ENCODE assay signal across 27 cellular contexts in the genomic region with DNA sequence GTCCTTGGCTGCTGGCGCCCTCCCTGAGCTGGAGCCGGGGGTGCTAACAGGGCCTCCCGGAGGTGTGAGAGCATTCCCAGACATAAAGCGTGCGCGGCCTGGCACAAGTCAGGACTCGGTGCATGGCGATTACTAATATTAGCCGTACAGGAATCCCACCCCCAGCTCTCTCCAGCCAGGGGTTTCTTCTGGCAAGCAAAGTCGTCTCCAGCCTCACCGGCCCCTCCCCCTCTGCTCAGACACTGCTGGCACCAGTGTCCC. TPM values are rescaled to one million over a fixed set of nuclear protein-coding genes. Genes with fewer than 3 reads are reported as not detected.
"Had no signal": no experiment of that assay in that cellular context is flagged by ENCODE, and none has a peak within 500 bp of the region (broad histone marks: within the 10 kb centered on the region; RNA-seq: fewer than 3 reads in every experiment).

No MANE protein-coding gene starts in this region.

- H3K4me3 ChIP-seq: colonic mucosa, esophagus squamous epithelium, gastrocnemius medialis, lower lobe of right lung, mucosa of descending colon, spleen, tibial nerve had no signal

- ATAC-seq: activated CD8-positive, alpha-beta T cell treated with anti-CD3 and anti-CD28 coated beads, Interleukin-2, amount 10 ng/mL, durations not matched to agents 7 days and 5 days; activated naive CD8-positive, alpha-beta T cell treated with anti-CD3 and anti-CD28 coated beads, Interleukin-2, amount 50 U/mL, for 24 hours; gastrocnemius medialis; left colon; lower lobe of right lung; mucosa of descending colon; stimulated activated naive CD8-positive, alpha-beta T cell treated with anti-CD3 and anti-CD28 coated beads, Interleukin-15, Interleukin-2, amounts not matched to agents 100 U/mL and 50 U/mL, for 24 hours had no signal

- H3K9me3 ChIP-seq: colonic mucosa, esophagus squamous epithelium, gastrocnemius medialis, lower lobe of right lung, mucosa of descending colon, spleen, tibial nerve had no signal

- H3K4me1 ChIP-seq: colonic mucosa had no signal

- H3K27ac Mint-ChIP-seq: activated CD8-positive, alpha-beta T cell treated with anti-CD3 and anti-CD28 coated beads, Interleukin-2, amount 10 ng/mL, durations not matched to agents 7 days and 5 days; activated naive CD8-positive, alpha-beta T cell treated with anti-CD3 and anti-CD28 coated beads, Interleukin-2, amount 50 U/mL, for 24 hours; activated T-helper 1 cell treated with anti-CD3 and anti-CD28 coated beads, Interleukin-12 subunit alpha, Interleukin-12 subunit beta, Interleukin-2, Interleukin-4 antibody, amounts not matched to agents 30 ng/mL and 10 ng/mL and 1 ng/mL, durations not matched to agents 14 hours and 24 hours and 36 hours; nephron progenitor cell had no signal

- FAIRE-seq: TTC549 had no signal

- H3K27ac ChIP-seq: brain microvascular endothelial cell, colonic mucosa, esophagus squamous epithelium, gastrocnemius medialis, lower lobe of right lung, spleen, WERI-Rb-1 had no signal

- H3K4me1 Mint-ChIP-seq: central memory CD8-positive, alpha-beta T cell had no signal

- H3K9me3 Mint-ChIP-seq: activated naive CD8-positive, alpha-beta T cell treated with anti-CD3 and anti-CD28 coated beads, Interleukin-2, amount 50 U/mL, for 24 hours; activated T-helper 1 cell treated with anti-CD3 and anti-CD28 coated beads, Interleukin-12 subunit alpha, Interleukin-12 subunit beta, Interleukin-2, Interleukin-4 antibody, amounts not matched to agents 30 ng/mL and 10 ng/mL and 1 ng/mL, durations not matched to agents 14 hours and 24 hours and 36 hours; central memory CD8-positive, alpha-beta T cell; nephron progenitor cell had no signal

- DNase-seq: activated CD4-positive, alpha-beta T cell treated with anti-CD3 and anti-CD28 coated beads, Interleukin-2, amount 50 U/mL, for 1 hour; activated CD4-positive, CD25-positive, alpha-beta regulatory T cell treated with anti-CD3 and anti-CD28 coated beads, Interleukin-2, amount 50 U/mL, for 72 hours; activated CD8-positive, alpha-beta T cell treated with anti-CD3 and anti-CD28 coated beads, Interleukin-2, amount 10 ng/mL, durations not matched to agents 7 days and 5 days; activated gamma-delta T cell; activated naive CD4-positive, alpha-beta T cell treated with anti-CD3 and anti-CD28 coated beads, Interleukin-2, amount 50 U/mL, for 16 hours; activated naive CD8-positive, alpha-beta T cell treated with anti-CD3 and anti-CD28 coated beads, Interleukin-2, amount 50 U/mL, for 24 hours; aorta; brain microvascular endothelial cell; colonic mucosa; esophagus squamous epithelium; gastrocnemius medialis; left colon; lower lobe of right lung; mesendoderm; mucosa of descending colon; nephron progenitor cell; occipital lobe; spleen; stimulated activated CD4-positive, alpha-beta T cell treated with anti-CD3 and anti-CD28 coated beads, Interleukin-4, amount 100 ng/mL, for 1 hour; stimulated activated naive CD8-positive, alpha-beta T cell treated with anti-CD3 and anti-CD28 coated beads, Interleukin-15, Interleukin-2, amounts not matched to agents 100 U/mL and 50 U/mL, for 24 hours; T-helper 1 cell; WERI-Rb-1 had no signal

- H3K36me3 ChIP-seq: brain microvascular endothelial cell, colonic mucosa, esophagus squamous epithelium, gastrocnemius medialis, lower lobe of right lung, spleen, tibial nerve had no signal

- H3K4me3 Mint-ChIP-seq: activated CD8-positive, alpha-beta T cell treated with anti-CD3 and anti-CD28 coated beads, Interleukin-2, amount 10 ng/mL, durations not matched to agents 7 days and 5 days; activated naive CD8-positive, alpha-beta T cell treated with anti-CD3 and anti-CD28 coated beads, Interleukin-2, amount 50 U/mL, for 24 hours; activated T-helper 1 cell treated with anti-CD3 and anti-CD28 coated beads, Interleukin-12 subunit alpha, Interleukin-12 subunit beta, Interleukin-2, Interleukin-4 antibody, amounts not matched to agents 30 ng/mL and 10 ng/mL and 1 ng/mL, durations not matched to agents 14 hours and 24 hours and 36 hours; central memory CD8-positive, alpha-beta T cell; nephron progenitor cell had no signal

RNA-seq across cellular contexts. Expression of a gene that starts 5.0 kb away (rescaled TPM):
- total RNA-seq: spleen, subcutaneous adipose tissue had no signal
